Comparison of ENCODE assay signal across 13 cellular contexts in the genomic region with DNA sequence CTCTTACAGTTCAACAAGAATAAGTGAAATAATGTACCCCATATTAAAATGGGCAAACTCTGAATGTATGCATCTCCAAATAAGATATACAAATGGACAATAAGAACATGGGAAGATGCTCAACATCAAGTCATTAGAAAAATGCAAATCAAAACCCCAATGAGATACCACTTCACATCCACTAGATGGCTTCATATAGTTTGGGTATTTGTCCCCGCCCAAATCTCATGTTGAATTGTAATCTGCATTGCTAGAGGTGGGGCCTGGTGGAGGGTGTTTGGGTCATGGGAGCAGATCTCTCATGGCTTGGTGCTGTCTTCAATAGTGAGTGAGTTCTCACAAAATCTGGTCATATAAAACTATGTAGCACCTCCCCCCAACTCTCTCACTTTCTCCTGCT. TPM values are rescaled to one million over a fixed set of nuclear protein-coding genes. Genes with fewer than 3 reads are reported as not detected.
A peak's percentile ranks its signal among the peaks of the same experiment; 100 is the strongest.
DNase-seq lines count a peak whose midpoint lies in the region; ATAC-seq and TF ChIP-seq lines count a peak whose summit lies in the region.
"Had no signal": no experiment of that assay in that cellular context is flagged by ENCODE, and none has a peak within 500 bp of the region (broad histone marks: within the 10 kb centered on the region; RNA-seq: fewer than 3 reads in every experiment).

No MANE protein-coding gene starts in this region.

- H3K36me3 ChIP-seq in Panc1 (ENCODE audit: control insufficient read depth, insufficient read depth, low read length) = no peaks in the 10 kb centered on the region
- H3K36me3 ChIP-seq: MG63 had no signal

- CTCF ChIA-PET in Panc1 (lab: Charles Lee) = no interaction called here

- DNase-seq in AML-193 (lab: John Stamatoyannopoulos, UW) (peak; percentile 12 to 14), Panc1 (ENCODE audit: low read depth, low spot score) (no peak), fibroblast of pulmonary artery (ENCODE audit: low read depth) (no peak), caudate nucleus (lab: John Stamatoyannopoulos, UW) (no peak), SKM-1 treated with dmso at 0.1 percent for 144 hours (lab: John Stamatoyannopoulos, UW; ENCODE audit: unreplicated experiment) (no peak), Ammon's horn (ENCODE audit: low spot score) (no peak)
- DNase-seq: kidney, MG63, T-helper 17 cell had no signal

- BruUV-seq in Panc1 (replicated peaks; lab: Mats Ljungman, UMichigan) = no TSS peak

- H3K27ac ChIP-seq in Panc1 (ENCODE audit: low read length) = no peak overlapping the region
- no peak overlapping the region for H3K27ac ChIP-seq in caudate nucleus (ENCODE audit: low read depth, low read length)

- POLR2A ChIA-PET in Panc1 (lab: Charles Lee) = no interaction called here

- H3K9me3 ChIP-seq in Panc1 (ENCODE audit: control insufficient read depth, insufficient read depth, low read depth, low read length) = no peaks in the 10 kb centered on the region; the same call in 1 of the 2 replicates
- H3K9me3 ChIP-seq: MG63 had no signal

- ATAC-seq in Panc1 (no peak), HG03139 (IDR thresholded peaks at IDR 0.05; ENCODE audit: unreplicated experiment) (no peak)
- ATAC-seq: T-helper 17 cell had no signal

- H3K27me3 ChIP-seq in Panc1 (ENCODE audit: control insufficient read depth, insufficient read depth, low read length) = peaks cover 36% of the 10 kb centered on the region

- intact Hi-C loops in Panc1 (cut with micrococcal nuclease; ENCODE audit: unreplicated experiment) = no loop called here

- H3K4me3 ChIP-seq in GM12875 (ENCODE audit: low read depth, low read length) (no peak overlapping the region), Panc1 (ENCODE audit: low read depth in 2 of 2, low read length in 2 of 2) (no peak overlapping the region), fibroblast of pulmonary artery (replicated peaks; ENCODE audit: low read depth, low read length) (no peak overlapping the region)
- H3K4me3 ChIP-seq: MG63 had no signal

- in situ Hi-C loops in Panc1 (cut with HindIII; ENCODE audit: low pct_unique_long_range_greater_than_20kb, low sequenced_read_pairs) = no loop called here

- TF ChIP-seq CTCF in GM12875 (IDR thresholded peaks at IDR 0.05; ENCODE audit: borderline replicate concordance, insufficient read depth, low read depth, low read length) (0 out of 2 replicates have a peak, but pooled peaks have one; percentile 23), Panc1 (IDR thresholded peaks at IDR 0.05) (peak; percentile 54), fibroblast of pulmonary artery (IDR thresholded peaks at IDR 0.05; ENCODE audit: low read length, missing control alignments) (peak; percentile 26)

- H3K4me1 ChIP-seq in Panc1 (ENCODE audit: control insufficient read depth, insufficient read depth, low read length) = no peaks in the 10 kb centered on the region

RNA-seq across cellular contexts. Expression of a gene that starts 5.7 kb away (rescaled TPM):
- 1.8 TPM for total RNA-seq in Panc1 (2021; ENCODE audit: unreplicated experiment)
- 0.55 TPM for polyA plus RNA-seq in Panc1 (2012; ENCODE audit: insufficient read length)
- total RNA-seq: fibroblast of lung had no signal
- polyA plus RNA-seq: fibroblast of lung had no signal

RNA-seq across cellular contexts. Expression of a gene that starts 6.2 kb away (rescaled TPM):
- total RNA-seq in Panc1 (2021; ENCODE audit: unreplicated experiment) = 1.0 TPM
- polyA plus RNA-seq in Panc1 (2012; ENCODE audit: insufficient read length) = 0.38 TPM

RNA-seq across cellular contexts. Expression of a gene that starts 33.6 kb away (rescaled TPM):
- total RNA-seq in Panc1 (2021; ENCODE audit: unreplicated experiment) = 0.39 TPM
- not detected for polyA plus RNA-seq in Panc1 (2012; ENCODE audit: insufficient read length)
- total RNA-seq: Daoy, fibroblast of lung had no signal
- polyA plus RNA-seq: fibroblast of lung had no signal

RNA-seq across cellular contexts. Expression of a gene that starts 46.1 kb away (rescaled TPM):
- 0.51 TPM for total RNA-seq in Panc1 (2021; ENCODE audit: unreplicated experiment)
- not detected for polyA plus RNA-seq in Panc1 (2012; ENCODE audit: insufficient read length)
- total RNA-seq: Daoy, fibroblast of lung had no signal
- polyA plus RNA-seq: fibroblast of lung had no signal

Comparison
In these comparisons a context has a peak if more than half of its experiments do, and no peak if none do; other contexts are left out.
1. DNase-seq: peak in AML-193 (2 of 2); none in Panc1 (single experiment), fibroblast of pulmonary artery (single experiment), caudate nucleus (0 of 61), SKM-1 treated with dmso at 0.1 percent for 144 hours (single experiment) and Ammon's horn (single experiment).
2. Peak in every context shown above with its lines, with median percentiles within 50 percentile points of each other: CTCF ChIP-seq.